Comparison of ENCODE assay signal across 1 cellular context in the genomic region with DNA sequence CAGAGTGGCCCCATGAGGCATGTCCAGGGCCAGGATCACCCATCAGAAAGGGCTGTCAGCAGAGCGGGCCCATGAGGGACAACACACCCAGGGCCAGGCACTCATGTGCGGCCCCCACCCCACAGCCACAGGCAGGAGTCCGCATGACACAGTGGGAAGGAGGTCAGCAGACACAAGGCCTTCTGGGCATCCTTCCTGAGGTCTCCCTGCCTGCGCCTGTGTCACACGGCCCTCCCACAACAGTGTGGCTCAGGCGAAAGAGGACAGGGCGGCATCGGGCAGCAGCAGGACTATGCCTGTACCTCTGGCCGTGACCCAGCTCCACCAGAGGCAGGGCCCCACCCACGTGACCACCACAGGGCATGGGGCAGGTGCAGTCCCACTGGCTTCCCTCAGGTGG.
TF ChIP-seq lines count a peak whose summit lies in the region.

No MANE protein-coding gene starts in this region.

TF ChIP-seq in IMR-90, 13 proteins besides CTCF, POLR2A, EP300 and RAD21:
- TF ChIP-seq NFE2L2 (IDR thresholded peaks at IDR 0.05; ENCODE audit: low read depth, low read length) (no peak), RFX5 (IDR thresholded peaks at IDR 0.05; ENCODE audit: low read depth, low read length) (no peak), MXI1 (IDR thresholded peaks at IDR 0.05; ENCODE audit: borderline replicate concordance, low read depth, low read length) (no peak)
TF ChIP-seq in IMR-90: peak in this region for 0.
